Comparison of ENCODE assay signal across 1 cellular context in genomic region chr1:89959719-89960118, GRCh38.
TF ChIP-seq lines count a peak whose summit lies in the region.

No MANE protein-coding gene starts in this region.

TF ChIP-seq in GM23338, 12 proteins besides CTCF, POLR2A, EP300 and RAD21 (continued from another document):
- TF ChIP-seq ZNF462 (CRISPR knock-in tag; IDR thresholded peaks at IDR 0.05) (no peak), REST (IDR thresholded peaks at IDR 0.05; ENCODE audit: unreplicated experiment) (no peak), STAT1 (IDR thresholded peaks at IDR 0.05; ENCODE audit: unreplicated experiment) (no peak), ZNF114 (CRISPR knock-in tag; IDR thresholded peaks at IDR 0.05) (no peak), NANOG (IDR thresholded peaks at IDR 0.05; ENCODE audit: borderline replicate concordance) (no peak), POLR2AphosphoS5 (IDR thresholded peaks at IDR 0.05; ENCODE audit: low read depth) (no peak), JUNB (IDR thresholded peaks at IDR 0.05; ENCODE audit: unreplicated experiment) (no peak), EZH2phosphoT487 (IDR thresholded peaks at IDR 0.05; ENCODE audit: unreplicated experiment) (no peak)
TF ChIP-seq in GM23338: peak in this region for 0.
